8 cellular contexts compared by ENCODE assay signal in genomic region chr10:70233109-70233938, GRCh38. TPM values are rescaled to one million over a fixed set of nuclear protein-coding genes. Genes with fewer than 3 reads are reported as not detected.
DNase-seq lines count a peak whose midpoint lies in the region; TF ChIP-seq lines count a peak whose summit lies in the region.

TSS of gene PPA1 (minus strand) at chr10:70233429. CDS start at chr10:70233327, 102 bp downstream.

- no peaks in the 10 kb centered on the region for H3K9me3 ChIP-seq in suprapubic skin

- H3K4me1 ChIP-seq in suprapubic skin: peaks cover 29% of the 10 kb centered on the region

- DNase-seq in GM06990 (ENCODE audit: extremely low read depth, insufficient read length): peak; percentile 99
- DNase-seq in HFF-Myc (ENCODE audit: extremely low read depth, low read depth): peak; percentile 66
- DNase-seq in NAMALWA (ENCODE audit: low spot score): peak; percentile 98
- DNase-seq in SK-N-DZ (ENCODE audit: low spot score): peak; percentile 93
- peak; percentile 99 for DNase-seq in activated naive CD4-positive, alpha-beta T cell treated with anti-CD3 and anti-CD28 coated beads, Interleukin-2, amount 10 ng/mL, durations not matched to agents 7 days and 5 days
- DNase-seq in germinal center (ENCODE audit: low spot score): peak; percentile 100
- peak; percentile 83 to 100 (median 97) for DNase-seq in nucleus accumbens (lab: John Stamatoyannopoulos, UW)
- peak; percentile 98 for DNase-seq in suprapubic skin (ENCODE audit: low spot score in 2 of 2)

- WGBS in suprapubic skin: 2% methylated on average over 15 of the region's 74 CpGs

- TF ChIP-seq CTCF in GM06990 (IDR thresholded peaks at IDR 0.05; ENCODE audit: insufficient read depth, low read length, poor library complexity, severe bottlenecking) (peak; percentile 27), HFF-Myc (IDR thresholded peaks at IDR 0.05; ENCODE audit: low read depth, low read length, missing control alignments) (peak; percentile 16), suprapubic skin (IDR thresholded peaks at IDR 0.05) (no peak)

- H3K9me3 Mint-ChIP-seq in activated naive CD4-positive, alpha-beta T cell treated with anti-CD3 and anti-CD28 coated beads, Interleukin-2, amount 10 ng/mL, durations not matched to agents 7 days and 5 days: no peaks in the 10 kb centered on the region

- H3K27ac ChIP-seq in suprapubic skin: peak within 1 kb of the TSS; percentile 85

- no peak for TF ChIP-seq EP300 in suprapubic skin (IDR thresholded peaks at IDR 0.05)

- peak within 1 kb of the TSS; percentile 73 for H3K4me3 Mint-ChIP-seq in activated naive CD4-positive, alpha-beta T cell treated with anti-CD3 and anti-CD28 coated beads, Interleukin-2, amount 10 ng/mL, durations not matched to agents 7 days and 5 days

- H3K36me3 Mint-ChIP-seq in activated naive CD4-positive, alpha-beta T cell treated with anti-CD3 and anti-CD28 coated beads, Interleukin-2, amount 10 ng/mL, durations not matched to agents 7 days and 5 days: peaks cover 11% of the 10 kb centered on the region

- H3K36me3 ChIP-seq in GM06990 (ENCODE audit: control insufficient read depth, insufficient read depth, low read length) (no peaks in the 10 kb centered on the region), suprapubic skin (peaks cover 3% of the 10 kb centered on the region)

- H3K4me3 ChIP-seq in GM06990 (replicated peaks; ENCODE audit: low read depth, low read length) (peak within 1 kb of the TSS; percentile 90), HFF-Myc (replicated peaks; ENCODE audit: low read depth, low read length) (peak within 1 kb of the TSS; percentile 85), suprapubic skin (peak within 1 kb of the TSS; percentile 96)

- no peaks in the 10 kb centered on the region for H3K27me3 ChIP-seq in GM06990 (replicated peaks; ENCODE audit: control insufficient read depth, insufficient read depth, low read length)
- no peaks in the 10 kb centered on the region for H3K27me3 ChIP-seq in suprapubic skin

- peaks cover 44% of the 10 kb centered on the region for H3K4me1 Mint-ChIP-seq in activated naive CD4-positive, alpha-beta T cell treated with anti-CD3 and anti-CD28 coated beads, Interleukin-2, amount 10 ng/mL, durations not matched to agents 7 days and 5 days

- H3K27me3 Mint-ChIP-seq in activated naive CD4-positive, alpha-beta T cell treated with anti-CD3 and anti-CD28 coated beads, Interleukin-2, amount 10 ng/mL, durations not matched to agents 7 days and 5 days: no peaks in the 10 kb centered on the region

- peak within 1 kb of the TSS; percentile 85 for H3K27ac Mint-ChIP-seq in activated naive CD4-positive, alpha-beta T cell treated with anti-CD3 and anti-CD28 coated beads, Interleukin-2, amount 10 ng/mL, durations not matched to agents 7 days and 5 days

- CTCF ChIA-PET in activated naive CD4-positive, alpha-beta T cell treated with anti-CD3 and anti-CD28 coated beads, Interleukin-2, amount 10 ng/mL, durations not matched to agents 7 days and 5 days (lab: Charles Lee): interaction anchor here (0.7 to 2.8 kb wide), 7 partner anchors 11 to 130 kb away, joined by 3 to 30 read pairs (median 3); no protein-coding TSS in a partner anchor

- peak in 1 of 2 donors; percentile 36 for TF ChIP-seq POLR2A in suprapubic skin (IDR thresholded peaks at IDR 0.05)

RNA-seq across cellular contexts. Expression of gene PPA1, which starts in this region (rescaled TPM):
- 317 and 367 TPM in 2 replicates for polyA plus RNA-seq in SK-N-DZ (2014; cell fraction: cytosol; rRNA removed)
- polyA plus RNA-seq in SK-N-DZ (2014; cell fraction: nucleus; rRNA removed): 160 and 184 TPM in 2 replicates
- total RNA-seq in suprapubic skin: 100 to 1,000 TPM in 3 of 4 donors, 10 to 100 TPM in 1; 61.5 to 137 (median 118) TPM

Comparison
In these comparisons a context has a peak if more than half of its experiments do, and no peak if none do; other contexts are left out.
1. Peak in every context shown above with its lines: DNase-seq, H3K4me3 ChIP-seq and H3K27ac ChIP-seq.
2. CTCF ChIP-seq: peak in GM06990 (single experiment) and HFF-Myc (single experiment); none in suprapubic skin (0 of 2).